In the genomic region with DNA sequence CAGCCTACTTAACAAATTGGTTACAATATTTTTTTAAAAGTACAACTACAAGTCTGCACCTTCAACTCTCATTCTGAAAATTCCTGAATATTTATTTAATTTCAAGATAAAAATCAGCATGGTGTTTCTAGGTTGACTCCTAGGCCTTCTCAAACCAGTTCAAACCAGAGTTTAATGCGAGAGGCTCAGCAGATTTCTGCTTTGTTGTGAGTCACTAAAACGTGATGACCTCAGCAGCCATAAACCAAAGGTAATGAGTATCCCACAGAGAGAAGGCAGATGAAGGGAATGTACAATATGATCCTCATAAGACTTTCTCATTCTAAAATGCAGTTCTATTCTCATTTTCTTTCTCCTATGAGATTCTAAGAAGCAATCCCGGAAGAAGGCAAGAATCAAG, we compare ENCODE assay signal across 9 cellular contexts. TPM values are rescaled to one million over a fixed set of nuclear protein-coding genes. Genes with fewer than 3 reads are reported as not detected.
DNase-seq lines count a peak whose midpoint lies in the region; TF ChIP-seq lines count a peak whose summit lies in the region.
"Had no signal": no experiment of that assay in that cellular context is flagged by ENCODE, and none has a peak within 500 bp of the region (broad histone marks: within the 10 kb centered on the region; RNA-seq: fewer than 3 reads in every experiment).

No MANE protein-coding gene starts in this region.

- H3K79me2 ChIP-seq in smooth muscle cell (ENCODE audit: low read depth): peaks cover 35% of the 10 kb centered on the region

- H3K4me1 ChIP-seq in smooth muscle cell (ENCODE audit: low read depth) (peaks cover 25% of the 10 kb centered on the region), tibial artery (peaks cover 0 to 37% (median 23%) of the 10 kb centered on the region in 4 donors)

- H2AFZ ChIP-seq in smooth muscle cell (ENCODE audit: low read depth): no peak overlapping the region

- DNase-seq in NCI-H1417 (lab: John Stamatoyannopoulos, UW) (peak; percentile 24 to 58 (median 25)), NCI-H1417 treated with DMSO at 0.1 percent for 48 hours (lab: John Stamatoyannopoulos, UW) (no peak), NB4 (ENCODE audit: low read depth) (peak; percentile 77), activated T-cell treated with anti-CD3 and anti-CD28 coated beads for 4 hours (peak; percentile 5), foreskin fibroblast (peak; percentile 82 to 90), smooth muscle cell (lab: John Stamatoyannopoulos, UW; ENCODE audit: unreplicated experiment) (no peak), mucosa of gallbladder (ENCODE audit: low spot score) (no peak), tibial artery (no peak)

- peak overlapping the region; percentile 95 for H3K27ac ChIP-seq in smooth muscle cell (ENCODE audit: low read depth)
- H3K27ac ChIP-seq in tibial artery: peak overlapping the region in 1 of 2 donors; percentile 65
- H3K27ac ChIP-seq: cardiac muscle cell had no signal

- TF ChIP-seq CTCF in NB4 (IDR thresholded peaks at IDR 0.05; ENCODE audit: low read depth, low read length): no peak
- no peak for TF ChIP-seq CTCF in foreskin fibroblast (IDR thresholded peaks at IDR 0.05; ENCODE audit: low read depth, low read length)
- no peak for TF ChIP-seq CTCF in smooth muscle cell (IDR thresholded peaks at IDR 0.05; ENCODE audit: borderline replicate concordance, insufficient read depth, poor library complexity, severe bottlenecking)
- TF ChIP-seq CTCF in tibial artery (IDR thresholded peaks at IDR 0.05): no peak

- WGBS in smooth muscle cell (ENCODE audit: low lambda C conversion rate): 27% methylated on average over 3 of the region's 3 CpGs

- H3K27me3 ChIP-seq in smooth muscle cell (ENCODE audit: low read depth): no peaks in the 10 kb centered on the region
- H3K27me3 ChIP-seq in tibial artery: no peaks in the 10 kb centered on the region

- H3K4me3 ChIP-seq in NB4 (ENCODE audit: low read depth, low read length) (peak overlapping the region; percentile 71), foreskin fibroblast (ENCODE audit: low read depth in 1 of 2, low read length in 2 of 2) (peak overlapping the region; percentile 85 to 98), smooth muscle cell (peak overlapping the region; percentile 86), tibial artery (peak overlapping the region in 1 of 2 donors; percentile 71)

- intact Hi-C loops in tibial artery (cut with DNase I; ENCODE audit: low total_unique reads): no loop called here

- peak overlapping the region; percentile 86 for H3K9ac ChIP-seq in smooth muscle cell (ENCODE audit: low read depth)

- H3F3A ChIP-seq in smooth muscle cell (ENCODE audit: low read depth): peaks cover 6% of the 10 kb centered on the region

- peaks cover 17% of the 10 kb centered on the region for H3K36me3 ChIP-seq in smooth muscle cell (ENCODE audit: low read depth)
- peaks cover 26 to 28% (median 27%) of the 10 kb centered on the region in 3 donors for H3K36me3 ChIP-seq in tibial artery

- no peak for TF ChIP-seq POLR2A in NB4 (IDR thresholded peaks at IDR 0.05; ENCODE audit: extremely low read depth, insufficient read length)

- no peaks in the 10 kb centered on the region for H3K9me3 ChIP-seq in smooth muscle cell (replicated peaks; ENCODE audit: low read depth)
- no peaks in the 10 kb centered on the region for H3K9me3 ChIP-seq in tibial artery

- H4K20me1 ChIP-seq in smooth muscle cell (ENCODE audit: low read depth): peaks cover 35% of the 10 kb centered on the region

- H3K4me2 ChIP-seq in smooth muscle cell: peak overlapping the region; percentile 91

RNA-seq across cellular contexts. Expression of a gene that starts 1.5 kb away (rescaled TPM):
- total RNA-seq in smooth muscle cell (26.2 and 32.0 TPM in 2 replicates), mucosa of gallbladder (27.8 TPM)
- polyA plus RNA-seq in smooth muscle cell: 19.1 and 20.2 TPM in 2 replicates

RNA-seq across cellular contexts. Expression of a gene that starts 15.1 kb away (rescaled TPM):
- not detected in 2 replicates for total RNA-seq in smooth muscle cell
- polyA plus RNA-seq in smooth muscle cell: 0.38 TPM in 1 of 2 replicates, not detected in the other
- total RNA-seq in mucosa of gallbladder: not detected
- total RNA-seq: cardiac muscle cell had no signal
- polyA plus RNA-seq: cardiac muscle cell had no signal

Comparison
In these comparisons a context has a peak if more than half of its experiments do, and no peak if none do; other contexts are left out.
1. DNase-seq: peak in NCI-H1417 (3 of 3), NB4 (single experiment), activated T-cell treated with anti-CD3 and anti-CD28 coated beads for 4 hours (single experiment) and foreskin fibroblast (2 of 2); none in NCI-H1417 treated with DMSO at 0.1 percent for 48 hours (single experiment), smooth muscle cell (single experiment), mucosa of gallbladder (single experiment) and tibial artery (0 of 2).